Comparison of ENCODE assay signal across 8 cellular contexts in genomic region chrX:9465380-9466114, GRCh38. TPM values are rescaled to one million over a fixed set of nuclear protein-coding genes. Genes with fewer than 3 reads are reported as not detected.
DNase-seq lines count a peak whose midpoint lies in the region; ATAC-seq, FAIRE-seq and TF ChIP-seq lines count a peak whose summit lies in the region.

No MANE protein-coding gene starts in this region.

- peaks cover 21% of the 10 kb centered on the region; the same call in 1 of the 2 replicates for H4K20me1 ChIP-seq in DND-41 (ENCODE audit: insufficient read depth, low read length)

- peaks cover 10% of the 10 kb centered on the region; the same call in 1 of the 2 replicates for H3K79me2 ChIP-seq in DND-41 (ENCODE audit: insufficient read depth, low read length)

- TF ChIP-seq CTCF in DND-41 (IDR thresholded peaks at IDR 0.05; ENCODE audit: borderline replicate concordance, extremely low read depth, low read length, poor library complexity, severe bottlenecking): no peak
- TF ChIP-seq CTCF in RWPE2 (IDR thresholded peaks at IDR 0.05; ENCODE audit: poor library complexity, severe bottlenecking): no peak
- no peak for TF ChIP-seq CTCF in astrocyte of the cerebellum (IDR thresholded peaks at IDR 0.05; ENCODE audit: low read depth, low read length, missing control alignments)
- no peak for TF ChIP-seq CTCF in kidney (IDR thresholded peaks at IDR 0.05; ENCODE audit: borderline replicate concordance, extremely low read depth, insufficient read depth)

- POLR2A ChIA-PET in HEK293T (lab: Yijun Ruan, JAX): no interaction called here

- CTCF ChIA-PET in HEK293T (lab: Yijun Ruan, JAX): no interaction called here

- H3K4me3 ChIP-seq in DND-41 (ENCODE audit: low read depth in 1 of 2, low read length in 2 of 2) (peak overlapping the region; percentile 47 to 61; a peak in 3 of 4 replicates), RWPE2 (ENCODE audit: severe bottlenecking) (peak overlapping the region; percentile 48), astrocyte of the cerebellum (ENCODE audit: low read depth, low read length) (peak overlapping the region; percentile 65), kidney (ENCODE audit: low read length in 2 of 2) (peak overlapping the region in 1 of 2 donors; percentile 49)

- FAIRE-seq in kidney (lab: Jason Lieb, UNC) (no peak), RCC 7860 (lab: Jason Lieb, UNC) (no peak)

- H3K27me3 ChIP-seq in DND-41 (ENCODE audit: insufficient read depth, low read length, poor library complexity) (no peaks in the 10 kb centered on the region), RWPE2 (ENCODE audit: insufficient read depth, poor library complexity, severe bottlenecking) (no peaks in the 10 kb centered on the region)

- DNase-seq in DND-41 (peak; percentile 25), HEK293T (ENCODE audit: extremely low spot score) (peak; percentile 31), RWPE2 (ENCODE audit: low spot score) (no peak), astrocyte of the cerebellum (ENCODE audit: low read depth) (no peak), kidney (peak; percentile 77), RCC 7860 (ENCODE audit: low spot score) (no peak), NCI-H1436 (lab: John Stamatoyannopoulos, UW) (no peak)
- peak; percentile 16 to 27 for DNase-seq in stimulated activated CD4-positive, alpha-beta T cell treated with anti-CD3 and anti-CD28 coated beads, Interleukin-4, amount 100 ng/mL, for 4 hours

- H3K4me1 ChIP-seq in DND-41 (ENCODE audit: insufficient read depth, low read length) (peaks cover 49% of the 10 kb centered on the region), RWPE2 (ENCODE audit: insufficient read depth, poor library complexity, severe bottlenecking) (peaks cover 10% of the 10 kb centered on the region), kidney (ENCODE audit: control insufficient read depth in 1 of 2, insufficient read depth in 1 of 2, low read depth in 1 of 2, low read length in 2 of 2) (peaks cover 5 to 9% of the 10 kb centered on the region in 2 donors)

- H3K9me3 ChIP-seq in DND-41 (ENCODE audit: insufficient read depth, low read length, severe bottlenecking) (no peaks in the 10 kb centered on the region), RWPE2 (ENCODE audit: severe bottlenecking) (no peaks in the 10 kb centered on the region), kidney (ENCODE audit: control insufficient read depth in 1 of 2, low read length in 2 of 2) (no peaks in the 10 kb centered on the region)

- intact Hi-C loops in kidney (cut with DNase I): no loop called here

- ATAC-seq in DND-41 (ENCODE audit: insufficient read depth, low read depth) (peak; percentile 24; the same call in 2 of the 3 replicates), RWPE2 (ENCODE audit: low read depth) (peak; percentile 17; the same call in 1 of the 3 replicates)

- peak overlapping the region; percentile 68 for H3K9ac ChIP-seq in DND-41 (ENCODE audit: low read depth, low read length)
- peak overlapping the region in 1 of 2 donors; percentile 58 for H3K9ac ChIP-seq in kidney (ENCODE audit: low read length in 2 of 2)

- peak overlapping the region; percentile 65 for H3K4me2 ChIP-seq in DND-41 (ENCODE audit: insufficient read depth, low read length)

- in situ Hi-C loops in astrocyte of the cerebellum (cut with HindIII; ENCODE audit: low sequenced_read_pairs): no loop called here

- no peak overlapping the region for H3K27ac ChIP-seq in DND-41 (ENCODE audit: low read length)
- peak overlapping the region; percentile 53 for H3K27ac ChIP-seq in RWPE2 (ENCODE audit: poor library complexity, severe bottlenecking)
- peak overlapping the region in 1 of 2 donors; percentile 76 for H3K27ac ChIP-seq in kidney (ENCODE audit: low read depth in 2 of 2, low read length in 2 of 2)

- H2AFZ ChIP-seq in DND-41 (ENCODE audit: low read depth, low read length): peak overlapping the region; percentile 60

- H3K36me3 ChIP-seq in DND-41 (ENCODE audit: insufficient read depth, low read length): no peaks in the 10 kb centered on the region
- H3K36me3 ChIP-seq in RWPE2 (ENCODE audit: low read depth): no peaks in the 10 kb centered on the region
- no peaks in the 10 kb centered on the region for H3K36me3 ChIP-seq in kidney (ENCODE audit: control insufficient read depth in 1 of 2, insufficient read depth in 2 of 2, low read length in 2 of 2)

TF ChIP-seq in HEK293T, 16 proteins besides CTCF, POLR2A, EP300 and RAD21:
- TF ChIP-seq L3MBTL2 (conservative IDR thresholded peaks at IDR 0.05) (no peak), ARNT (IDR thresholded peaks at IDR 0.05) (no peak), HDGF (IDR thresholded peaks at IDR 0.05; ENCODE audit: borderline replicate concordance) (no peak), SP1 (IDR thresholded peaks at IDR 0.05) (no peak), FOXM1 (IDR thresholded peaks at IDR 0.05; ENCODE audit: borderline replicate concordance) (no peak), FOXA1 (IDR thresholded peaks at IDR 0.05) (no peak), SUZ12 (IDR thresholded peaks at IDR 0.05) (no peak), PKNOX1 (IDR thresholded peaks at IDR 0.05) (no peak), LEF1 (IDR thresholded peaks at IDR 0.05; ENCODE audit: borderline replicate concordance) (no peak), BHLHE40 (IDR thresholded peaks at IDR 0.05; ENCODE audit: borderline replicate concordance) (no peak)

RNA-seq across cellular contexts. Expression of gene TBL1X, which starts 0.7 kb away (rescaled TPM):
- 43.0 TPM for total RNA-seq in kidney
- 12.5 TPM for polyA plus RNA-seq in kidney (ENCODE audit: insufficient read depth, low read depth, low replicate concordance)

Comparison
In these comparisons a context has a peak if more than half of its experiments do, and no peak if none do; other contexts are left out.
1. DNase-seq: peak in DND-41 (single experiment), HEK293T (single experiment), kidney (single experiment) and stimulated activated CD4-positive, alpha-beta T cell treated with anti-CD3 and anti-CD28 coated beads, Interleukin-4, amount 100 ng/mL, for 4 hours (2 of 2); none in RWPE2 (single experiment), astrocyte of the cerebellum (single experiment), RCC 7860 (single experiment) and NCI-H1436 (single experiment).